ENCODE assay signal across 15 cellular contexts in genomic region chr2:23488584-23488983, GRCh38.
DNase-seq lines count a peak whose midpoint lies in the region; ATAC-seq, FAIRE-seq and TF ChIP-seq lines count a peak whose summit lies in the region.
"Had no signal": no experiment of that assay in that cellular context is flagged by ENCODE, and none has a peak within 500 bp of the region (broad histone marks: within the 10 kb centered on the region; RNA-seq: fewer than 3 reads in every experiment).

No MANE protein-coding gene starts in this region.

- CTCF ChIA-PET in GM12878 (lab: Yijun Ruan, JAX): interaction anchor here (0.6 kb wide), 1 partner anchor 9 kb away, joined by 3 read pairs; no protein-coding TSS in a partner anchor

- H2AFZ ChIP-seq in GM12878 (ENCODE audit: control insufficient read depth, low read depth, low read length): no peak overlapping the region

- H3K9me3 Mint-ChIP-seq in T-helper 2 cell treated with Interferon-gamma antibody and Interleukin-4, amounts not matched to agents 5 μg/mL and 100 μg/mL, for 36 hours: no peaks in the 10 kb centered on the region
- no peaks in the 10 kb centered on the region for H3K9me3 Mint-ChIP-seq in stimulated activated effector memory CD8-positive, alpha-beta T cell treated with anti-CD3 and anti-CD28 coated beads, Interleukin-12 subunit alpha, Interleukin-12 subunit beta, amount 100 ng/mL, for 72 hours

- no peaks in the 10 kb centered on the region for H3K27me3 ChIP-seq in GM12878 (replicated peaks in 1 of 2; ENCODE audit: control insufficient read depth in 2 of 2, insufficient read depth in 2 of 2, low read length in 1 of 2)
- H3K27me3 ChIP-seq: MG63 had no signal

- no peak overlapping the region for H3K9ac ChIP-seq in GM12878 (ENCODE audit: control insufficient read depth, insufficient read depth, low read length)
- H3K9ac ChIP-seq: BLaER1 treated with 17β-estradiol and CSF1 and Interleukin-3, amounts not matched to agents 10 nM and 100 nM had no signal

- in situ Hi-C loops in GM12878 (cut with MboI): no loop called here

- 47% methylated on average over 4 of the region's 4 CpGs for WGBS in GM12878 (ENCODE audit: insufficient coverage, insufficient replicate concordance, low lambda C conversion rate, missing lambda C conversion rate)

- H3K4me2 ChIP-seq in GM12878 (ENCODE audit: control insufficient read depth, insufficient read depth): no peak overlapping the region

- SMC1A ChIA-PET in GM12878 (lab: Charles Lee; ENCODE audit: uncharacterized antibody, unreplicated experiment): interaction anchor here (0.7 kb wide), 1 partner anchor 184 kb away, joined by 3 read pairs; no protein-coding TSS in a partner anchor

- H3K4me3 Mint-ChIP-seq in T-helper 2 cell treated with Interferon-gamma antibody and Interleukin-4, amounts not matched to agents 5 μg/mL and 100 μg/mL, for 36 hours: peak overlapping the region; percentile 41
- no peak overlapping the region for H3K4me3 Mint-ChIP-seq in stimulated activated effector memory CD8-positive, alpha-beta T cell treated with anti-CD3 and anti-CD28 coated beads, Interleukin-12 subunit alpha, Interleukin-12 subunit beta, amount 100 ng/mL, for 72 hours

- peaks cover 0 to 5% of the 10 kb centered on the region in 2 experiments; a peak in 2 of 4 replicates for H3K36me3 ChIP-seq in GM12878 (ENCODE audit: control insufficient read depth in 2 of 2, insufficient read depth in 2 of 2, low read length in 1 of 2)
- H3K36me3 ChIP-seq: BLaER1 treated with 17β-estradiol and CSF1 and Interleukin-3, amounts not matched to agents 10 nM and 100 nM; MG63 had no signal

- RAD21 ChIA-PET in GM12878 (lab: Charles Lee; ENCODE audit: unreplicated experiment): no interaction called here

- TF ChIP-seq POLR2A in GM12878 (IDR thresholded peaks at IDR 0.05; ENCODE audit: low read depth, low read length): no peak

- ATAC-seq in GM12878: no peak
- ATAC-seq in stimulated activated effector memory CD8-positive, alpha-beta T cell treated with anti-CD3 and anti-CD28 coated beads, Interleukin-12 subunit alpha, Interleukin-12 subunit beta, amount 100 ng/mL, for 72 hours: no peak

- peak; percentile 46 for DNase-seq in T-helper 2 cell treated with Interferon-gamma antibody and Interleukin-4, amounts not matched to agents 5 μg/mL and 100 μg/mL, for 36 hours (ENCODE audit: low spot score)
- DNase-seq in T-helper 2 cell (no peak), GM12878 (ENCODE audit: low read depth, low spot score) (no peak), NCI-H187 treated with DMSO at 0.1 percent for 48 hours (lab: John Stamatoyannopoulos, UW) (no peak), GM20000 (ENCODE audit: low spot score) (no peak)
- DNase-seq in stimulated activated CD4-positive, alpha-beta T cell treated with anti-CD3 and anti-CD28 coated beads, Interleukin-15, amount 100 ng/mL, for 24 hours: peak; percentile 21
- no peak for DNase-seq in stimulated activated CD4-positive, alpha-beta T cell treated with anti-CD3 and anti-CD28 coated beads, Interleukin-4, amount 100 ng/mL, for 1 hour
- no peak for DNase-seq in stimulated activated effector memory CD8-positive, alpha-beta T cell treated with anti-CD3 and anti-CD28 coated beads, Interleukin-12 subunit alpha, Interleukin-12 subunit beta, amount 100 ng/mL, for 72 hours (ENCODE audit: low spot score in 2 of 2)
- DNase-seq: DMS 273 treated with DMSO at 0.1 percent for 48 hours, MG63, NCI-H1105 treated with DMSO at 0.1 percent for 48 hours, NCI-H187, NCI-H446 had no signal

- H3K36me3 Mint-ChIP-seq in T-helper 2 cell treated with Interferon-gamma antibody and Interleukin-4, amounts not matched to agents 5 μg/mL and 100 μg/mL, for 36 hours (ENCODE audit: low read depth): no peaks in the 10 kb centered on the region
- no peaks in the 10 kb centered on the region for H3K36me3 Mint-ChIP-seq in stimulated activated effector memory CD8-positive, alpha-beta T cell treated with anti-CD3 and anti-CD28 coated beads, Interleukin-12 subunit alpha, Interleukin-12 subunit beta, amount 100 ng/mL, for 72 hours

- FAIRE-seq in GM12878 (lab: Jason Lieb, UNC): no peak
- FAIRE-seq: H54 had no signal

- no peak overlapping the region for H3K4me3 ChIP-seq in GM12878
- H3K4me3 ChIP-seq: BLaER1 treated with 17β-estradiol and CSF1 and Interleukin-3, amounts not matched to agents 10 nM and 100 nM; MG63 had no signal

- TF ChIP-seq CTCF in GM12878 (IDR thresholded peaks at IDR 0.05 in 2 of 3, conservative IDR thresholded peaks at IDR 0.05 in 1 of 3; ENCODE audit: control insufficient read depth in 2 of 3, extremely low read depth in 1 of 3, insufficient read depth in 1 of 3, low read depth in 3 of 3, low read length in 3 of 3) (no peak), GM20000 (IDR thresholded peaks at IDR 0.05; ENCODE audit: extremely low read depth, missing control alignments) (no peak)

- peaks cover 5% of the 10 kb centered on the region for H3K27me3 Mint-ChIP-seq in T-helper 2 cell treated with Interferon-gamma antibody and Interleukin-4, amounts not matched to agents 5 μg/mL and 100 μg/mL, for 36 hours (ENCODE audit: low read depth)

- no peak for TF ChIP-seq RAD21 in GM12878 (IDR thresholded peaks at IDR 0.05; ENCODE audit: insufficient read depth, low read depth, low read length)

- peaks cover 49% of the 10 kb centered on the region for H3K4me1 Mint-ChIP-seq in T-helper 2 cell treated with Interferon-gamma antibody and Interleukin-4, amounts not matched to agents 5 μg/mL and 100 μg/mL, for 36 hours (ENCODE audit: low read depth)
- peaks cover 19% of the 10 kb centered on the region for H3K4me1 Mint-ChIP-seq in stimulated activated effector memory CD8-positive, alpha-beta T cell treated with anti-CD3 and anti-CD28 coated beads, Interleukin-12 subunit alpha, Interleukin-12 subunit beta, amount 100 ng/mL, for 72 hours

- H3K27ac ChIP-seq in GM12878 (ENCODE audit: control insufficient read depth, insufficient read depth): no peak overlapping the region
- H3K27ac ChIP-seq: BLaER1 treated with 17β-estradiol and CSF1 and Interleukin-3, amounts not matched to agents 10 nM and 100 nM had no signal

- POLR2A ChIA-PET in GM12878 (lab: Charles Lee): no interaction called here

- BruUV-seq in GM12878 (replicated peaks; lab: Mats Ljungman, UMichigan): no TSS peak

- no peak overlapping the region for H3K27ac Mint-ChIP-seq in T-helper 2 cell treated with Interferon-gamma antibody and Interleukin-4, amounts not matched to agents 5 μg/mL and 100 μg/mL, for 36 hours
- H3K27ac Mint-ChIP-seq in stimulated activated effector memory CD8-positive, alpha-beta T cell treated with anti-CD3 and anti-CD28 coated beads, Interleukin-12 subunit alpha, Interleukin-12 subunit beta, amount 100 ng/mL, for 72 hours: no peak overlapping the region

- TF ChIP-seq EP300 in GM12878 (IDR thresholded peaks at IDR 0.05; ENCODE audit: borderline replicate concordance in 1 of 2, control insufficient read depth in 1 of 2, low read depth in 2 of 2, low read length in 2 of 2): no peak

- no peaks in the 10 kb centered on the region for H3K79me2 ChIP-seq in GM12878 (ENCODE audit: control insufficient read depth, insufficient read depth, low read length)

- peaks cover 12% of the 10 kb centered on the region for H3K4me1 ChIP-seq in GM12878 (ENCODE audit: control insufficient read depth, insufficient read depth, low read length)

- H4K20me1 ChIP-seq in GM12878 (ENCODE audit: control insufficient read depth, insufficient read depth): no peaks in the 10 kb centered on the region; the same call in 1 of the 2 replicates

- intact Hi-C loops in GM12878 (cut with micrococcal nuclease; ENCODE audit: unreplicated experiment): no loop called here

- H3K9me3 ChIP-seq in GM12878 (replicated peaks; ENCODE audit: control insufficient read depth, insufficient read depth, low read length): no peaks in the 10 kb centered on the region
- H3K9me3 ChIP-seq: BLaER1 treated with 17β-estradiol and CSF1 and Interleukin-3, amounts not matched to agents 10 nM and 100 nM; MG63 had no signal

TF ChIP-seq in GM12878, 131 proteins besides CTCF, POLR2A, EP300 and RAD21:
- TF ChIP-seq CREM (IDR thresholded peaks at IDR 0.05; ENCODE audit: low read depth) (no peak), RUNX3 (IDR thresholded peaks at IDR 0.05; ENCODE audit: low read length) (peak; percentile 35; the same call in 1 of the 2 replicates)

Comparison
In these comparisons a context has a peak if more than half of its experiments do, and no peak if none do; other contexts are left out.
1. DNase-seq: peak in T-helper 2 cell treated with Interferon-gamma antibody and Interleukin-4, amounts not matched to agents 5 μg/mL and 100 μg/mL, for 36 hours (single experiment) and stimulated activated CD4-positive, alpha-beta T cell treated with anti-CD3 and anti-CD28 coated beads, Interleukin-15, amount 100 ng/mL, for 24 hours (single experiment); none in T-helper 2 cell (0 of 5), stimulated activated CD4-positive, alpha-beta T cell treated with anti-CD3 and anti-CD28 coated beads, Interleukin-4, amount 100 ng/mL, for 1 hour (single experiment), GM12878 (single experiment), NCI-H187 treated with DMSO at 0.1 percent for 48 hours (single experiment), stimulated activated effector memory CD8-positive, alpha-beta T cell treated with anti-CD3 and anti-CD28 coated beads, Interleukin-12 subunit alpha, Interleukin-12 subunit beta, amount 100 ng/mL, for 72 hours (0 of 2) and GM20000 (single experiment).